In genomic region chr13:90402102-90402501, GRCh38 we compare ENCODE assay signal across 10 cellular contexts.
"Had no signal": no experiment of that assay in that cellular context is flagged by ENCODE, and none has a peak within 500 bp of the region (broad histone marks: within the 10 kb centered on the region; RNA-seq: fewer than 3 reads in every experiment).

No MANE protein-coding gene starts in this region.

- H3K4me2 ChIP-seq: GM23338, KMS-11 had no signal

- H3K4me3 ChIP-seq: GM23338 had no signal

- ATAC-seq: GM23338 had no signal

- H2AFZ ChIP-seq: GM23338 had no signal

- H3K27ac ChIP-seq: KMS-11 had no signal

- FAIRE-seq: H1, H54, HTR-8/SVneo had no signal

- DNase-seq: H9, HCEC 1CT, IMR-90, Karpas-422, KBM-7 had no signal

- H3K9ac ChIP-seq: KMS-11 had no signal
